ENCODE assay signal across 21 cellular contexts in the genomic region with DNA sequence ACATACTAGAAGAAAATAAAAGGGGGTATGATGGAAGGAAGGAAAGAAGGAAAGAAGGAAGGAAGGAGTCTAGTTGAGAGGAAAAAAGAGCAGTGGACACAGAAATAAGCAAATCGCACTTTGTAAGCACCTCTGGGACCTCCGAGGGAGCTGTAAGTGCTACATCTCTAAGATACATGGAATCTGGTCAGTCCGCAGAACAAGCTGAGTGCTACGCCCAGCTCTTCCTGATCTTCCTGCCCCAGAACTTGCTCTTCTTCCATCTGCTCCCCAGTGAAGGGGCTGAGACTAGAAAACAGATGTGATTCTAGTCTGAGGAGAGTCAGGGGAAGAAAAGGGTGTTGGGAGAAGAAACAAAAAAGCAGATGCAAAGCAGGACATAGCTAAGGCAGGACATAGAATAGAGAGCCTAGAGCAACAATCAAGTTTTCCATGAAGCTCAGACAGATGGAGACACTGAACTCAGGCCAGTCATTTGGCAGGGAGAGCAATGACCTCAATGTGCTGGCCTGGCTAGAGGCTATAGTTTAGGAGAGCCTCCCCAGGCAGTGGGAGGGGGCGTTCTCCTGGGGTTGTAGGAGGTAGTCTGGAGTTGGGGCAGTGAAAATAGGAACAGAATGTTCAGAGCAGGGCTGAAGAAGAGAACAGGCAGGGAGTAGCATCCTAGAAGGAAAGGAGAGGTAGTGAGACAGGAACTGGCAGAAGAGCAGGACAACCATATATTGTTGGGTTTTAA. TPM values are rescaled to one million over a fixed set of nuclear protein-coding genes. Genes with fewer than 3 reads are reported as not detected.
A peak's percentile ranks its signal among the peaks of the same experiment; 100 is the strongest.
DNase-seq lines count a peak whose midpoint lies in the region; ATAC-seq, FAIRE-seq and TF ChIP-seq lines count a peak whose summit lies in the region.
"Had no signal": no experiment of that assay in that cellular context is flagged by ENCODE, and none has a peak within 500 bp of the region (broad histone marks: within the 10 kb centered on the region; RNA-seq: fewer than 3 reads in every experiment).

No MANE protein-coding gene starts in this region.

- intact Hi-C loops in heart left ventricle (cut with DNase I): loop anchor here in 1 of 10 donors (5.0 kb wide), 1 partner anchor 388 kb away; no protein-coding TSS in a partner anchor
- intact Hi-C loops in pancreas (cut with DNase I): loop anchor here in 1 of 3 donors (10.0 kb wide), 1 partner anchor 390 kb away; no protein-coding TSS in a partner anchor
- intact Hi-C loops in upper lobe of right lung (cut with DNase I): no loop called here

- no peak overlapping the region for H3K27ac Mint-ChIP-seq in T-cell
- H3K27ac Mint-ChIP-seq: activated naive CD8-positive, alpha-beta T cell treated with anti-CD3 and anti-CD28 coated beads for 36 hours; activated T-cell treated with anti-CD3 and anti-CD28 coated beads, Interleukin-2, amount 50 U/mL, for 72 hours; memory B cell; neural progenitor cell had no signal

- H3K27ac ChIP-seq in heart left ventricle: peak overlapping the region; percentile 40 to 78 (median 66)
- H3K27ac ChIP-seq in pancreas: no peak overlapping the region
- no peak overlapping the region for H3K27ac ChIP-seq in upper lobe of right lung
- H3K27ac ChIP-seq: neural progenitor cell, PC-9 had no signal

- WGBS in heart left ventricle, 4 donors: 66 to 78% (median 71%) methylated on average over 5 of the region's 5 CpGs
- 69 to 75% methylated on average over 5 of the region's 5 CpGs for WGBS in pancreas, 2 donors

- CTCF ChIA-PET in T-cell (lab: Charles Lee): interaction anchor here in 1 of 2 donors (0.7 kb wide), 1 partner anchor 385 kb away, joined by 3 read pairs; no protein-coding TSS in a partner anchor

- no peaks in the 10 kb centered on the region for H3K4me1 Mint-ChIP-seq in T-cell
- H3K4me1 Mint-ChIP-seq: activated naive CD8-positive, alpha-beta T cell treated with anti-CD3 and anti-CD28 coated beads for 36 hours had no signal

- no peak for FAIRE-seq in pancreas (lab: Jason Lieb, UNC)
- FAIRE-seq: bronchial epithelial cell, GM18507 had no signal

- H3K36me3 ChIP-seq in heart left ventricle (no peaks in the 10 kb centered on the region), pancreas (no peaks in the 10 kb centered on the region), upper lobe of right lung (no peaks in the 10 kb centered on the region)
- H3K36me3 ChIP-seq: neural progenitor cell had no signal

- H3K27me3 Mint-ChIP-seq in T-cell: peaks cover 5 to 8% of the 10 kb centered on the region in 2 donors
- H3K27me3 Mint-ChIP-seq: activated naive CD8-positive, alpha-beta T cell treated with anti-CD3 and anti-CD28 coated beads for 36 hours had no signal

- no peaks in the 10 kb centered on the region for H3K9me3 ChIP-seq in heart left ventricle
- no peaks in the 10 kb centered on the region for H3K9me3 ChIP-seq in pancreas
- H3K9me3 ChIP-seq in upper lobe of right lung: no peaks in the 10 kb centered on the region

- H3K4me1 ChIP-seq in heart left ventricle (peaks cover 0 to 9% (median 0%) of the 10 kb centered on the region in 12 donors), pancreas (no peaks in the 10 kb centered on the region), upper lobe of right lung (no peaks in the 10 kb centered on the region)

- TF ChIP-seq CTCF in heart left ventricle (IDR thresholded peaks at IDR 0.05) (no peak), pancreas (IDR thresholded peaks at IDR 0.05) (no peak), upper lobe of right lung (IDR thresholded peaks at IDR 0.05) (no peak)

- H3K4me3 ChIP-seq in heart left ventricle (no peak overlapping the region), pancreas (no peak overlapping the region), upper lobe of right lung (no peak overlapping the region)
- H3K4me3 ChIP-seq: neural progenitor cell, PC-9 had no signal

- POLR2A ChIA-PET in T-cell (lab: Charles Lee): no interaction called here

- H3K9me3 Mint-ChIP-seq in T-cell: no peaks in the 10 kb centered on the region
- H3K9me3 Mint-ChIP-seq: activated naive CD8-positive, alpha-beta T cell treated with anti-CD3 and anti-CD28 coated beads for 36 hours; activated T-cell treated with anti-CD3 and anti-CD28 coated beads, Interleukin-2, amount 50 U/mL, for 72 hours had no signal

- DNase-seq in cerebellar cortex (ENCODE audit: low spot score): peak; percentile 54
- DNase-seq in heart left ventricle: peak; percentile 61 to 82 (median 70)
- DNase-seq in pancreas: no peak
- DNase-seq in upper lobe of right lung: no peak
- DNase-seq in NCI-H146 treated with DMSO at 0.1 percent for 48 hours (lab: John Stamatoyannopoulos, UW; ENCODE audit: unreplicated experiment): no peak
- DNase-seq in NCI-H524 (lab: John Stamatoyannopoulos, UW): no peak
- DNase-seq in T-cell: no peak
- DNase-seq: activated CD4-positive, alpha-beta T cell treated with anti-CD3 and anti-CD28 coated beads, Interleukin-2, amount 50 U/mL, for 48 hours; activated naive CD8-positive, alpha-beta T cell treated with anti-CD3 and anti-CD28 coated beads for 36 hours; activated T-cell treated with anti-CD3 and anti-CD28 coated beads, Interleukin-2, amount 50 U/mL, for 72 hours; DMS53; effector memory CD4-positive, alpha-beta T cell; foreskin keratinocyte; NCI-H1930; NCI-H69; PC-9; stimulated activated CD4-positive, alpha-beta T cell treated with anti-CD3 and anti-CD28 coated beads, Interleukin-2, amount 100 ng/mL, for 48 hours had no signal

- no peaks in the 10 kb centered on the region for H3K27me3 ChIP-seq in heart left ventricle
- no peaks in the 10 kb centered on the region for H3K27me3 ChIP-seq in pancreas
- no peaks in the 10 kb centered on the region for H3K27me3 ChIP-seq in upper lobe of right lung
- H3K27me3 ChIP-seq: foreskin keratinocyte, neural progenitor cell had no signal

- H3K4me3 Mint-ChIP-seq in T-cell: no peak overlapping the region
- H3K4me3 Mint-ChIP-seq: activated naive CD8-positive, alpha-beta T cell treated with anti-CD3 and anti-CD28 coated beads for 36 hours; activated T-cell treated with anti-CD3 and anti-CD28 coated beads, Interleukin-2, amount 50 U/mL, for 72 hours; memory B cell; neural progenitor cell had no signal

- ATAC-seq in heart left ventricle: peak; percentile 63 to 93 (median 89)
- ATAC-seq in pancreas: peak in 3 of 4 donors; percentile 14 to 54 (median 51)
- peak; percentile 33 for ATAC-seq in upper lobe of right lung
- ATAC-seq in T-cell (replicated peaks in 1 of 4): no peak
- ATAC-seq: activated T-cell treated with anti-CD3 and anti-CD28 coated beads, Interleukin-2, amount 50 U/mL, for 72 hours; foreskin keratinocyte had no signal

- H3K36me3 Mint-ChIP-seq in T-cell: no peaks in the 10 kb centered on the region
- H3K36me3 Mint-ChIP-seq: activated naive CD8-positive, alpha-beta T cell treated with anti-CD3 and anti-CD28 coated beads for 36 hours; neural progenitor cell had no signal

- TF ChIP-seq POLR2A in heart left ventricle (IDR thresholded peaks at IDR 0.05): no peak

RNA-seq across cellular contexts. Expression of gene MFAP5, which starts 1.8 kb away (rescaled TPM):
- total RNA-seq in heart left ventricle: 100 to 1,000 TPM in 2 of 9 donors, 10 to 100 TPM in 7; 12.4 to 137 (median 33.0) TPM
- 10 to 100 TPM; 10.2 to 17.4 TPM for polyA plus RNA-seq in heart left ventricle
- total RNA-seq in pancreas: 10 to 100 TPM in 3 of 6 donors, 1 to 10 TPM in 1, under 1 TPM in 2; 0.19 to 14.7 (median 6.4) TPM
- polyA plus RNA-seq in pancreas: 1 to 10 TPM; 3.5 to 5.7 TPM
- 2.8 TPM for total RNA-seq in upper lobe of right lung
- not detected for total RNA-seq in T-cell
- total RNA-seq: activated naive CD8-positive, alpha-beta T cell treated with anti-CD3 and anti-CD28 coated beads for 36 hours; activated T-cell treated with anti-CD3 and anti-CD28 coated beads, Interleukin-2, amount 50 U/mL, for 72 hours had no signal

RNA-seq across cellular contexts. Expression of gene RIMKLB, which starts 33.4 kb away (rescaled TPM):
- 10 to 100 TPM in 8 of 9 donors, 1 to 10 TPM in 1; 8.5 to 16.9 (median 11.9) TPM for total RNA-seq in heart left ventricle
- polyA plus RNA-seq in heart left ventricle: 10 to 100 TPM in 1 of 2 donors, 1 to 10 TPM in 1; 7.4 to 15.4 TPM
- total RNA-seq in pancreas: 10 to 100 TPM in 1 of 6 donors, 1 to 10 TPM in 5; 5.1 to 12.4 (median 8.4) TPM
- 10 to 100 TPM; 32.9 to 46.2 TPM for polyA plus RNA-seq in pancreas
- 32.0 TPM for total RNA-seq in upper lobe of right lung
- 10 to 100 TPM; 14.3 to 28.0 (median 23.0) TPM for total RNA-seq in T-cell

RNA-seq across cellular contexts. Expression of gene AICDA, which starts 51.7 kb away (rescaled TPM):
- total RNA-seq in heart left ventricle (not detected), pancreas (not detected), upper lobe of right lung (0.75 TPM), T-cell (under 1 TPM in 3 of 5 donors, not detected in 2; 0.10 to 0.35 (median 0.18) TPM)
- polyA plus RNA-seq in heart left ventricle (under 1 TPM in 1 of 2 donors, not detected in 1; 0.08 TPM), pancreas (not detected)
- total RNA-seq: activated naive CD8-positive, alpha-beta T cell treated with anti-CD3 and anti-CD28 coated beads for 36 hours; activated T-cell treated with anti-CD3 and anti-CD28 coated beads, Interleukin-2, amount 50 U/mL, for 72 hours; bronchial epithelial cell; foreskin keratinocyte; PC-9 had no signal
- polyA plus RNA-seq: foreskin keratinocyte had no signal

Comparison
In these comparisons a context has a peak if more than half of its experiments do, and no peak if none do; other contexts are left out.
1. DNase-seq: peak in cerebellar cortex (single experiment) and heart left ventricle (5 of 5); none in pancreas (0 of 6), upper lobe of right lung (single experiment), NCI-H146 treated with DMSO at 0.1 percent for 48 hours (single experiment), NCI-H524 (0 of 2) and T-cell (0 of 34).
2. ATAC-seq: peak in heart left ventricle (4 of 4), pancreas (3 of 4) and upper lobe of right lung (single experiment); none in T-cell (0 of 4).
3. H3K27ac ChIP-seq: peak in heart left ventricle (12 of 12); none in pancreas (0 of 4) and upper lobe of right lung (single experiment).